In the genomic region with DNA sequence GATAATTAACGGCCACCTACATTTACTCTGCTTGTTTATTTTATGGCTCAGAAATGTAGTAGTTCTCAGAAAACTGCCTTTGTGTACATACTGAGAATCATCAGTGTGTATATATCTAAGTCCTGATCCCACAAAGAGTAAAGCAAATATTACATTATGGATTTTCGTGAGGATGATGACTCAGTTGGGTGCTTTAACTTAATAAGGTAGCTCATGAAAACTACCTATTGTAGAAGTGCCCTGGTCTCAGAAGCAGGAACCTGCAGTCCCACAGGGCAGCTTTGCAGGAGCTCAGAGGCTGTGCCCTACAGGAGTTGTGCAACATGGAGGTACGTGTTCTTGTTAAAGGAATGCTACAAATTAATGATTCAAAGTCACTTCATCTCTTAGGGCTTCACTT, we compare ENCODE assay signal across 16 cellular contexts.
DNase-seq lines count a peak whose midpoint lies in the region; ATAC-seq and TF ChIP-seq lines count a peak whose summit lies in the region.
"Had no signal": no experiment of that assay in that cellular context is flagged by ENCODE, and none has a peak within 500 bp of the region (broad histone marks: within the 10 kb centered on the region; RNA-seq: fewer than 3 reads in every experiment).

No MANE protein-coding gene starts in this region.

- no peak overlapping the region for H3K4me3 ChIP-seq in NB4 (ENCODE audit: low read depth, low read length)

- H3K27ac ChIP-seq in RWPE1 = no peak overlapping the region

- CTCF ChIA-PET in RWPE1 (lab: Yijun Ruan, JAX) = interaction anchor here (0.7 kb wide), 2 partner anchors 511 to 1212 kb away, joined by 3 read pairs; no protein-coding TSS in a partner anchor

- TF ChIP-seq POLR2A in NB4 (IDR thresholded peaks at IDR 0.05; ENCODE audit: extremely low read depth, insufficient read length) = no peak

- ATAC-seq in GM18867 (IDR thresholded peaks at IDR 0.05; ENCODE audit: unreplicated experiment) (peak; percentile 31), esophagus mucosa (peak; percentile 99)

- DNase-seq in NB4 (ENCODE audit: low read depth) (peak; percentile 8), RWPE1 (ENCODE audit: low spot score) (peak; percentile 36), epidermal melanocyte (ENCODE audit: insufficient read length, low spot score) (no peak), NCI-H345 (lab: John Stamatoyannopoulos, UW) (no peak), Kasumi-1 (lab: John Stamatoyannopoulos, UW) (no peak), NK-92 (lab: John Stamatoyannopoulos, UW; ENCODE audit: unreplicated experiment) (no peak)
- DNase-seq: CD4-positive, alpha-beta memory T cell; HCEC 1CT; IMR-90; NCI-H1048; NCI-H187 treated with DMSO at 0.1 percent for 48 hours; NCI-H524; NK-92 treated with Interleukin-12 subunit alpha and Interleukin-12 subunit beta, amount 100 ng/mL, for 24 hours; SIG-M5 had no signal

- TF ChIP-seq CTCF in NB4 (IDR thresholded peaks at IDR 0.05; ENCODE audit: low read depth, low read length) (no peak), RWPE1 (conservative IDR thresholded peaks at IDR 0.05; ENCODE audit: low read depth) (no peak)

- POLR2A ChIA-PET in RWPE1 (lab: Yijun Ruan, JAX; ENCODE audit: low non-redundant PET) = no interaction called here

Comparison
In these comparisons a context has a peak if more than half of its experiments do, and no peak if none do; other contexts are left out.
1. DNase-seq: peak in NB4 (single experiment) and RWPE1 (single experiment); none in epidermal melanocyte (single experiment), NCI-H345 (single experiment), Kasumi-1 (0 of 2) and NK-92 (single experiment).